Comparison of ENCODE assay signal across 1 cellular context in the genomic region with DNA sequence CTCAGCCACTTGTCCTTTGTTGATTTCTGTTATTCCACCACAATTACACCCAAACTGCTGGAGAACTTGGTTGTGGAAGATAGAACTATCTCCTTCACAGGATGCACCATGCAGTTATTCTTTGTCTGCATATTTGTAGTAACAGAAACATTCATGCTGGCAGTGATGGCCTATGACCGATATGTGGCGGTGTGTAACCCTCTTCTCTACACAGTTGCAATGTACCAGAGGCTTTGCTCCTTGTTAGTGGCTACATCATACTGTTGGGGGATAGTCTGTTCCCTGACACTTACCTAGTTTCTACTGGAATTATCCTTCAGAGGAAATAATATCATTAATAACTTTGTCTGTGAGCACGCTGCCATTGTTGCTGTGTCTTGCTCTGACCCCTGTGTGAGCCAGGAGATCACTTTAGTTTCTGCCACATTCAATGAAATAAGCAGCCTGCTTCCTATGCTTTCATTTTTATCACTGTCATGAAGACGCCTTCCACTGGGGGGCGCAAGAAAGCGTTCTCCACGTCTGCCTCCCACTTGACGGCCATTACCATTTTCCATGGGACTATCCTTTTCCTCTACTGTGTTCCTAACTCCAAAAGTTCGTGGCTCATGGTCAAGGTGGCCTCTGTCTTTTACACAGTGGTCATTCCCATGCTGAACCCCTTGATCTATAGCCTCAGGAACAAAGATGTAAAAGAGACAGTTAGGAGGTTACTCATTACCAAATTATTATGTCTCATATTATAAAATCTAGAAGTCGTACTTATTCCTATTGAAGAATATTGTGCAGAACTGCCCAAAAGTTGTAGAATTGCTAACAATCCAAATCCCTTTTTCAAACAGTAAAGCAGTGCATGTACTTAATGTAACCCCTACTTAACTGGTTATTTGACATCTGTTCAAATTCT.
TF ChIP-seq lines count a peak whose summit lies in the region.

No MANE protein-coding gene starts in this region.

TF ChIP-seq in SK-N-SH, 30 proteins besides CTCF, POLR2A, EP300 and RAD21 (continued from another document):
- TF ChIP-seq, protein P1, sequence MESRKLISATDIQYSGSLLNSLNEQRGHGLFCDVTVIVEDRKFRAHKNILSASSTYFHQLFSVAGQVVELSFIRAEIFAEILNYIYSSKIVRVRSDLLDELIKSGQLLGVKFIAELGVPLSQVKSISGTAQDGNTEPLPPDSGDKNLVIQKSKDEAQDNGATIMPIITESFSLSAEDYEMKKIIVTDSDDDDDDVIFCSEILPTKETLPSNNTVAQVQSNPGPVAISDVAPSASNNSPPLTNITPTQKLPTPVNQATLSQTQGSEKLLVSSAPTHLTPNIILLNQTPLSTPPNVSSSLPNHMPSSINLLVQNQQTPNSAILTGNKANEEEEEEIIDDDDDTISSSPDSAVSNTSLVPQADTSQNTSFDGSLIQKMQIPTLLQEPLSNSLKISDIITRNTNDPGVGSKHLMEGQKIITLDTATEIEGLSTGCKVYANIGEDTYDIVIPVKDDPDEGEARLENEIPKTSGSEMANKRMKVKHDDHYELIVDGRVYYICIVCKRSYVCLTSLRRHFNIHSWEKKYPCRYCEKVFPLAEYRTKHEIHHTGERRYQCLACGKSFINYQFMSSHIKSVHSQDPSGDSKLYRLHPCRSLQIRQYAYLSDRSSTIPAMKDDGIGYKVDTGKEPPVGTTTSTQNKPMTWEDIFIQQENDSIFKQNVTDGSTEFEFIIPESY (IDR thresholded peaks at IDR 0.05; ENCODE audit: borderline replicate concordance, low read depth), result no peak
- no peak for TF ChIP-seq FOXM1 (IDR thresholded peaks at IDR 0.05; ENCODE audit: low read depth)
- no peak for TF ChIP-seq POLR2AphosphoS5 (IDR thresholded peaks at IDR 0.05; ENCODE audit: low read depth, low read length)
- no peak for TF ChIP-seq RFX5 (IDR thresholded peaks at IDR 0.05; ENCODE audit: low read length)
- no peak for TF ChIP-seq USF1 (IDR thresholded peaks at IDR 0.05; ENCODE audit: borderline replicate concordance, low read depth)
- TF ChIP-seq FOSL2 (IDR thresholded peaks at IDR 0.05; ENCODE audit: borderline replicate concordance, low read depth), result no peak
- no peak for TF ChIP-seq JUND (IDR thresholded peaks at IDR 0.05)
- no peak for TF ChIP-seq SIN3A (IDR thresholded peaks at IDR 0.05; ENCODE audit: borderline replicate concordance, low read depth, low read length)
